In genomic region chrX:10754445-10754844, GRCh38 we compare ENCODE assay signal across 12 cellular contexts.
"Had no signal": no experiment of that assay in that cellular context is flagged by ENCODE, and none has a peak within 500 bp of the region (broad histone marks: within the 10 kb centered on the region; RNA-seq: fewer than 3 reads in every experiment).

No MANE protein-coding gene starts in this region.

- DNase-seq: activated CD4-positive, alpha-beta memory T cell treated with anti-CD3 and anti-CD28 coated beads, Interleukin-2, amount 10 ng/mL, durations not matched to agents 7 days and 5 days; activated CD4-positive, alpha-beta T cell treated with anti-CD3 and anti-CD28 coated beads for 1 hour; activated gamma-delta T cell treated with Interleukin-2 at 50 U/mL for 16 hours; activated naive CD8-positive, alpha-beta T cell treated with anti-CD3 and anti-CD28 coated beads, Interleukin-2, amount 10 ng/mL, durations not matched to agents 7 days and 5 days; activated T-cell treated with anti-CD3 and anti-CD28 coated beads, Interleukin-2, amount 50 U/mL, for 72 hours; anterior cingulate cortex; left cardiac atrium; lower lobe of right lung; stomach had no signal

- H3K36me3 ChIP-seq: esophagus muscularis mucosa, lower lobe of right lung, stomach, vagina had no signal

- H3K9me3 ChIP-seq: esophagus muscularis mucosa, lower lobe of right lung, stomach, vagina had no signal

- H3K4me3 ChIP-seq: lower lobe of right lung, stomach, vagina had no signal

- H3K27ac ChIP-seq: lower lobe of right lung, stomach, vagina had no signal

- H3K27me3 ChIP-seq: esophagus muscularis mucosa, vagina had no signal

- H3K4me1 ChIP-seq: lower lobe of right lung, stomach, vagina had no signal

- ATAC-seq: activated T-cell treated with anti-CD3 and anti-CD28 coated beads, Interleukin-2, amount 50 U/mL, for 72 hours; left cardiac atrium; lower lobe of right lung; natural killer cell treated with Interleukin-12 subunit alpha and Interleukin-12 subunit beta and Interleukin-15 and Interleukin-18, amount 100 ng/mL, for 72 hours had no signal
